Comparison of ENCODE assay signal across 17 cellular contexts in genomic region chr2:201185863-201186262, GRCh38. TPM values are rescaled to one million over a fixed set of nuclear protein-coding genes. Genes with fewer than 3 reads are reported as not detected.
A peak's percentile ranks its signal among the peaks of the same experiment; 100 is the strongest.
DNase-seq lines count a peak whose midpoint lies in the region; ATAC-seq, FAIRE-seq and TF ChIP-seq lines count a peak whose summit lies in the region.
"Had no signal": no experiment of that assay in that cellular context is flagged by ENCODE, and none has a peak within 500 bp of the region (broad histone marks: within the 10 kb centered on the region; RNA-seq: fewer than 3 reads in every experiment).

No MANE protein-coding gene starts in this region.

- in situ Hi-C loops in GM12878 (cut with MboI) = loop anchor here (5.0 kb wide), 2 partner anchors 41 to 176 kb away; no protein-coding TSS in a partner anchor
- in situ Hi-C loops in gastrocnemius medialis (cut with MboI; ENCODE audit: low sequenced_read_pairs in 4 of 4) = loop anchor here in 2 of 4 donors (10.0 kb wide), 1 partner anchor 281 kb away; no protein-coding TSS in a partner anchor

- POLR2A ChIA-PET in OCI-LY7 (lab: Charles Lee) = interaction anchor here (1.0 to 1.2 kb wide), 2 partner anchors 28 to 296 kb away, joined by 3 to 4 read pairs; no protein-coding TSS in a partner anchor
- POLR2A ChIA-PET in GM12878 (lab: Charles Lee) = interaction anchor here (1.1 kb wide), 3 partner anchors 8 to 48 kb away, joined by 3 to 5 read pairs (median 3); no protein-coding TSS in a partner anchor

- H2AFZ ChIP-seq in OCI-LY7 (ENCODE audit: low read length) (no peak overlapping the region), GM12878 (ENCODE audit: control insufficient read depth, low read depth, low read length) (no peak overlapping the region)

- H3K79me2 ChIP-seq in OCI-LY7 (ENCODE audit: insufficient read depth, low read depth, low read length) (no peaks in the 10 kb centered on the region), GM12878 (ENCODE audit: control insufficient read depth, insufficient read depth, low read length) (no peaks in the 10 kb centered on the region; the same call in 1 of the 2 replicates)

- TF ChIP-seq EP300 in GM12878 (IDR thresholded peaks at IDR 0.05; ENCODE audit: borderline replicate concordance in 1 of 2, control insufficient read depth in 1 of 2, low read depth in 2 of 2, low read length in 2 of 2) = no peak

- TF ChIP-seq POLR2A in GM12878 (IDR thresholded peaks at IDR 0.05; ENCODE audit: low read depth, low read length) = no peak
- TF ChIP-seq POLR2A in gastrocnemius medialis (IDR thresholded peaks at IDR 0.05) = no peak

- peak overlapping the region; percentile 85 for H3K4me3 Mint-ChIP-seq in activated T-cell treated with anti-CD3 and anti-CD28 coated beads, Interleukin-2, amount 50 U/mL, for 24 hours
- no peak overlapping the region for H3K4me3 Mint-ChIP-seq in glutamatergic neuron (ENCODE audit: unreplicated experiment)
- H3K4me3 Mint-ChIP-seq: HFFc6 had no signal

- TF ChIP-seq CTCF in OCI-LY7 (conservative IDR thresholded peaks at IDR 0.05; ENCODE audit: low read length) (no peak), GM12878 (IDR thresholded peaks at IDR 0.05 in 2 of 3, conservative IDR thresholded peaks at IDR 0.05 in 1 of 3; ENCODE audit: control insufficient read depth in 2 of 3, extremely low read depth in 1 of 3, insufficient read depth in 1 of 3, low read depth in 3 of 3, low read length in 3 of 3) (no peak), gastrocnemius medialis (IDR thresholded peaks at IDR 0.05 in 4 of 5, conservative IDR thresholded peaks at IDR 0.05 in 1 of 5) (no peak), glutamatergic neuron (IDR thresholded peaks at IDR 0.05; ENCODE audit: partially characterized antibody, unreplicated experiment) (no peak), WERI-Rb-1 (IDR thresholded peaks at IDR 0.05; ENCODE audit: low read depth, low read length) (no peak)

- no peak overlapping the region; the same call in 1 of the 2 replicates for H3K9ac ChIP-seq in GM12878 (ENCODE audit: control insufficient read depth, insufficient read depth, low read length)

- ATAC-seq in GM12878 (0 out of 3 replicates have a peak, but pooled peaks have one; percentile 13), gastrocnemius medialis (no peak)

- peaks cover 3% of the 10 kb centered on the region for H3K9me3 Mint-ChIP-seq in activated T-cell treated with anti-CD3 and anti-CD28 coated beads, Interleukin-2, amount 50 U/mL, for 24 hours
- H3K9me3 Mint-ChIP-seq in glutamatergic neuron (ENCODE audit: unreplicated experiment) = peaks cover 2% of the 10 kb centered on the region
- H3K9me3 Mint-ChIP-seq: HFFc6 had no signal

- H3K4me2 ChIP-seq in OCI-LY7 (ENCODE audit: low read length) = no peak overlapping the region
- H3K4me2 ChIP-seq in GM12878 (ENCODE audit: control insufficient read depth, insufficient read depth) = no peak overlapping the region

- no peak for FAIRE-seq in GM12878 (lab: Jason Lieb, UNC)
- FAIRE-seq: colon had no signal

- SMC1A ChIA-PET in GM12878 (lab: Charles Lee; ENCODE audit: uncharacterized antibody, unreplicated experiment) = interaction anchor here (0.5 to 2.3 kb wide), 13 partner anchors 8 to 1201 kb away, joined by 3 to 46 read pairs (median 3); no protein-coding TSS in a partner anchor

- RAD21 ChIA-PET in GM12878 (lab: Charles Lee; ENCODE audit: unreplicated experiment) = interaction anchor here (0.5 to 3.2 kb wide), 7 partner anchors 8 to 96 kb away, joined by 3 to 42 read pairs (median 4); no protein-coding TSS in a partner anchor

- H3K9me3 ChIP-seq in OCI-LY7 (ENCODE audit: low read length) (no peaks in the 10 kb centered on the region), GM12878 (replicated peaks; ENCODE audit: control insufficient read depth, insufficient read depth, low read length) (no peaks in the 10 kb centered on the region), gastrocnemius medialis (no peaks in the 10 kb centered on the region), WERI-Rb-1 (ENCODE audit: severe bottlenecking) (no peaks in the 10 kb centered on the region)
- H3K9me3 ChIP-seq: upper lobe of left lung had no signal

- H3K4me1 Mint-ChIP-seq in activated T-cell treated with anti-CD3 and anti-CD28 coated beads, Interleukin-2, amount 50 U/mL, for 24 hours (ENCODE audit: low read depth) = peaks cover 77% of the 10 kb centered on the region
- H3K4me1 Mint-ChIP-seq in glutamatergic neuron (ENCODE audit: low read depth, unreplicated experiment) = no peaks in the 10 kb centered on the region

- no peaks in the 10 kb centered on the region for H3K9me2 ChIP-seq in OCI-LY7 (ENCODE audit: insufficient read depth, low read length)

- H3K4me1 ChIP-seq in OCI-LY7 (ENCODE audit: insufficient read depth, low read length, poor library complexity, severe bottlenecking) (peaks cover 9% of the 10 kb centered on the region), GM12878 (ENCODE audit: control insufficient read depth, insufficient read depth, low read length) (no peaks in the 10 kb centered on the region), gastrocnemius medialis (no peaks in the 10 kb centered on the region)

- H3K4me3 ChIP-seq in OCI-LY7 (ENCODE audit: low read depth, low read length, poor library complexity, severe bottlenecking) (no peak overlapping the region), GM12878 (no peak overlapping the region), gastrocnemius medialis (no peak overlapping the region), WERI-Rb-1 (ENCODE audit: low read depth, low read length) (no peak overlapping the region)
- H3K4me3 ChIP-seq: SK-N-MC had no signal

- H3K27me3 ChIP-seq in GM12878 (replicated peaks in 1 of 2; ENCODE audit: control insufficient read depth in 2 of 2, insufficient read depth in 2 of 2, low read length in 1 of 2) = no peaks in the 10 kb centered on the region; a peak in 2 of 4 replicates
- no peaks in the 10 kb centered on the region for H3K27me3 ChIP-seq in gastrocnemius medialis
- no peaks in the 10 kb centered on the region for H3K27me3 ChIP-seq in WERI-Rb-1 (ENCODE audit: insufficient read depth, low read depth, severe bottlenecking)
- H3K27me3 ChIP-seq: upper lobe of left lung had no signal

- 49% methylated on average over 4 of the region's 4 CpGs for WGBS in GM12878 (ENCODE audit: insufficient coverage, insufficient replicate concordance, low lambda C conversion rate, missing lambda C conversion rate)

- H3K36me3 Mint-ChIP-seq in activated T-cell treated with anti-CD3 and anti-CD28 coated beads, Interleukin-2, amount 50 U/mL, for 24 hours (ENCODE audit: low read depth) = peaks cover 46% of the 10 kb centered on the region
- no peaks in the 10 kb centered on the region for H3K36me3 Mint-ChIP-seq in glutamatergic neuron (ENCODE audit: unreplicated experiment)

- peak; percentile 50 for DNase-seq in activated T-cell treated with anti-CD3 and anti-CD28 coated beads, Interleukin-2, amount 50 U/mL, for 24 hours
- DNase-seq in activated T-cell treated with anti-CD3 and anti-CD28 coated beads for 4 hours (no peak), OCI-LY7 (ENCODE audit: low spot score) (peak; percentile 21), GM12878 (ENCODE audit: low read depth, low spot score) (no peak), gastrocnemius medialis (no peak), NCI-H1436 treated with DMSO at 0.1 percent for 48 hours (lab: John Stamatoyannopoulos, UW) (no peak), glutamatergic neuron (no peak), WERI-Rb-1 (no peak)
- DNase-seq: ACHN; activated CD4-positive, alpha-beta T cell treated with anti-CD3 and anti-CD28 coated beads for 4 hours; HFFc6; MV-4-11; NCI-H2171 treated with DMSO at 0.1 percent for 48 hours; posterior cingulate gyrus; upper lobe of left lung had no signal

- H4K20me1 ChIP-seq in OCI-LY7 (ENCODE audit: insufficient read depth, low read length) (no peaks in the 10 kb centered on the region), GM12878 (ENCODE audit: control insufficient read depth, insufficient read depth) (no peaks in the 10 kb centered on the region)

- H3K36me3 ChIP-seq in OCI-LY7 (ENCODE audit: insufficient read depth, low read length) (no peaks in the 10 kb centered on the region), GM12878 (ENCODE audit: control insufficient read depth in 2 of 2, insufficient read depth in 2 of 2, low read length in 1 of 2) (no peaks in the 10 kb centered on the region), gastrocnemius medialis (no peaks in the 10 kb centered on the region), WERI-Rb-1 (no peaks in the 10 kb centered on the region)

- H3K27me3 Mint-ChIP-seq in activated T-cell treated with anti-CD3 and anti-CD28 coated beads, Interleukin-2, amount 50 U/mL, for 24 hours = no peaks in the 10 kb centered on the region
- peaks cover 2% of the 10 kb centered on the region for H3K27me3 Mint-ChIP-seq in glutamatergic neuron (ENCODE audit: unreplicated experiment)

- TF ChIP-seq RAD21 in GM12878 (IDR thresholded peaks at IDR 0.05; ENCODE audit: insufficient read depth, low read depth, low read length) = no peak

- H3K27ac ChIP-seq in OCI-LY7 (ENCODE audit: low read depth, low read length, poor library complexity, severe bottlenecking) (no peak overlapping the region), GM12878 (ENCODE audit: control insufficient read depth, insufficient read depth) (no peak overlapping the region), gastrocnemius medialis (peak overlapping the region in 3 of 4 donors; percentile 1 to 43 (median 15)), WERI-Rb-1 (no peak overlapping the region)
- H3K27ac ChIP-seq: SK-N-MC had no signal

- BruUV-seq in OCI-LY7 (replicated peaks; lab: Mats Ljungman, UMichigan) (no TSS peak), GM12878 (replicated peaks; lab: Mats Ljungman, UMichigan) (no TSS peak)

- CTCF ChIA-PET in OCI-LY7 (lab: Charles Lee; ENCODE audit: unreplicated experiment) = interaction anchor here (1.0 kb wide), 1 partner anchor 46 kb away, joined by 4 read pairs; no protein-coding TSS in a partner anchor
- CTCF ChIA-PET in GM12878 (lab: Yijun Ruan, JAX) = interaction anchor here (0.9 to 5.0 kb wide), 8 partner anchors 8 to 179 kb away, joined by 3 to 52 read pairs (median 4); no protein-coding TSS in a partner anchor

- intact Hi-C loops in OCI-LY7 (cut with micrococcal nuclease; ENCODE audit: unreplicated experiment) = no loop called here
- intact Hi-C loops in GM12878 (cut with micrococcal nuclease; ENCODE audit: unreplicated experiment) = no loop called here
- intact Hi-C loops in gastrocnemius medialis (cut with DNase I; ENCODE audit: low total_unique reads) = loop anchor here (5.0 kb wide), 1 partner anchor 46 kb away; no protein-coding TSS in a partner anchor

- H3K27ac Mint-ChIP-seq in activated T-cell treated with anti-CD3 and anti-CD28 coated beads, Interleukin-2, amount 50 U/mL, for 24 hours = peak overlapping the region; percentile 94
- no peak overlapping the region for H3K27ac Mint-ChIP-seq in glutamatergic neuron (ENCODE audit: unreplicated experiment)
- H3K27ac Mint-ChIP-seq: HFFc6 had no signal

RNA-seq across cellular contexts. Expression of gene CASP10, which starts 2.9 kb away (rescaled TPM):
- 0.46 and 1.2 TPM in 2 replicates for total RNA-seq in OCI-LY7 (2014; rRNA removed; shearing (Covaris generic))
- 0.42 and 0.51 TPM in 2 replicates for total RNA-seq in OCI-LY7 (2022)
- total RNA-seq in GM12878 (2013; cell fraction: nucleolus; rRNA removed) = 61.5 and 63.7 TPM in 2 replicates
- 12.8 and 13.1 TPM in 2 replicates for total RNA-seq in GM12878 (2014; rRNA removed)
- 12.8 and 13.3 TPM in 2 replicates for total RNA-seq in GM12878 (2014; rRNA removed; fragmentation: Illumina TruSeq; extraction: Trizol)
- 11.2 and 12.4 TPM in 2 replicates for total RNA-seq in GM12878 (2021)
- 2.8 TPM for polyA plus RNA-seq in GM12878 (2011; ENCODE audit: low read depth)
- polyA plus RNA-seq in GM12878 (2011; rRNA removed) = 14.1 and 17.9 TPM in 2 replicates
- 8.3 and 9.7 TPM in 2 replicates for polyA plus RNA-seq in GM12878 (2011; cell fraction: cytosol; rRNA removed)
- polyA plus RNA-seq in GM12878 (2011; cell fraction: nucleus; rRNA removed) = 8.6 and 10.8 TPM in 2 replicates
- polyA plus RNA-seq in GM12878 (2012) = 2.5 and 2.7 TPM in 2 replicates
- polyA plus RNA-seq in GM12878 (2014; fragmentation: Illumina TruSeq; extraction: Trizol) = 11.5 and 14.8 TPM in 2 replicates
- 1 to 10 TPM; 7.5 to 9.5 TPM for polyA plus RNA-seq in GM12878 (2014; fragmentation: Nextera tagmentation; extraction: Ambion mirVana)
- 9.8 and 10.1 TPM in 2 replicates for polyA plus RNA-seq in GM12878 (2014; rRNA removed)
- polyA plus RNA-seq in GM12878 (2016; fragmentation: Nextera tagmentation; extraction: Ambion mirVana) = 1 to 10 TPM; 7.2 to 9.1 TPM
- 15.7 and 18.5 TPM in 2 replicates for polyA minus RNA-seq in GM12878 (2011; rRNA and poly(A)+ RNA removed)
- 4.1 and 6.7 TPM in 2 replicates for polyA minus RNA-seq in GM12878 (2011; cell fraction: cytosol; rRNA and poly(A)+ RNA removed)
- polyA minus RNA-seq in GM12878 (2011; cell fraction: nucleus; rRNA and poly(A)+ RNA removed) = 7.4 and 9.2 TPM in 2 replicates
- total RNA-seq in gastrocnemius medialis = 1 to 10 TPM; 2.4 to 7.3 (median 3.6) TPM
- total RNA-seq in glutamatergic neuron (ENCODE audit: unreplicated experiment) = not detected

Comparison
In these comparisons a context has a peak if more than half of its experiments do, and no peak if none do; other contexts are left out.
1. DNase-seq: peak in activated T-cell treated with anti-CD3 and anti-CD28 coated beads, Interleukin-2, amount 50 U/mL, for 24 hours (single experiment) and OCI-LY7 (single experiment); none in activated T-cell treated with anti-CD3 and anti-CD28 coated beads for 4 hours (single experiment), GM12878 (single experiment), gastrocnemius medialis (0 of 2), NCI-H1436 treated with DMSO at 0.1 percent for 48 hours (single experiment), glutamatergic neuron (single experiment) and WERI-Rb-1 (single experiment).
2. H3K27ac ChIP-seq: peak in gastrocnemius medialis (3 of 4); none in OCI-LY7 (single experiment), GM12878 (single experiment) and WERI-Rb-1 (single experiment).